8 cellular contexts compared by ENCODE assay signal in genomic region chr6:27688014-27688586, GRCh38.
DNase-seq lines count a peak whose midpoint lies in the region; ATAC-seq, FAIRE-seq and TF ChIP-seq lines count a peak whose summit lies in the region.

No MANE protein-coding gene starts in this region.

- no peaks in the 10 kb centered on the region for H3K4me1 ChIP-seq in iPS-15b (ENCODE audit: control insufficient read depth, insufficient read depth, low read length)
- no peaks in the 10 kb centered on the region for H3K4me1 ChIP-seq in skeletal muscle satellite cell (ENCODE audit: control insufficient read depth, insufficient read depth, low read length)

- no peak for FAIRE-seq in GM12891 (lab: Jason Lieb, UNC)

- H3K9ac ChIP-seq in iPS-15b (ENCODE audit: low read depth, low read length) (peak overlapping the region; percentile 55), skeletal muscle satellite cell (ENCODE audit: low read depth, low read length) (peak overlapping the region; percentile 66)

- H3K27me3 ChIP-seq in iPS-15b (ENCODE audit: control insufficient read depth, insufficient read depth, low read length) (no peaks in the 10 kb centered on the region), skeletal muscle satellite cell (ENCODE audit: control insufficient read depth, insufficient read depth, low read length) (no peaks in the 10 kb centered on the region)

- DNase-seq in GM12891 (ENCODE audit: insufficient read length, low spot score) (no peak), NCI-H2029 (lab: John Stamatoyannopoulos, UW) (peak; percentile 32), T-helper 22 cell (ENCODE audit: low read depth) (peak; percentile 71), astrocyte of the hippocampus (ENCODE audit: low read depth, low spot score) (peak; percentile 89), epidermal melanocyte (ENCODE audit: insufficient read length, low spot score) (no peak)

- peak overlapping the region; percentile 93 for H3K4me2 ChIP-seq in skeletal muscle satellite cell (ENCODE audit: low read length)

- peak; percentile 53 for ATAC-seq in HG02973 (IDR thresholded peaks at IDR 0.05; ENCODE audit: unreplicated experiment)

- peak overlapping the region; percentile 97 for H3K4me3 ChIP-seq in iPS-15b (ENCODE audit: low read depth, low read length)
- H3K4me3 ChIP-seq in skeletal muscle satellite cell (ENCODE audit: low read length) = peak overlapping the region; percentile 91

- no peak for TF ChIP-seq POLR2A in GM12891 (IDR thresholded peaks at IDR 0.05; ENCODE audit: low read depth, low read length)

- no peaks in the 10 kb centered on the region for H3K9me3 ChIP-seq in iPS-15b (ENCODE audit: control insufficient read depth, insufficient read depth, low read length)
- H3K9me3 ChIP-seq in skeletal muscle satellite cell (replicated peaks; ENCODE audit: low read length) = no peaks in the 10 kb centered on the region

- no peaks in the 10 kb centered on the region for H3K36me3 ChIP-seq in iPS-15b (ENCODE audit: control insufficient read depth, insufficient read depth, low read length)
- H3K36me3 ChIP-seq in skeletal muscle satellite cell (ENCODE audit: insufficient read depth, low read length) = no peaks in the 10 kb centered on the region

TF ChIP-seq in GM12891, 5 proteins besides CTCF, POLR2A, EP300 and RAD21:
- peak; percentile 65; the same call in 1 of the 2 replicates for TF ChIP-seq POU2F2 (IDR thresholded peaks at IDR 0.05; ENCODE audit: low read depth, low read length)
- no peak for TF ChIP-seq TAF1 (IDR thresholded peaks at IDR 0.05; ENCODE audit: low read depth, low read length)
TF ChIP-seq in GM12891: peak in this region for 1.

Comparison
In these comparisons a context has a peak if more than half of its experiments do, and no peak if none do; other contexts are left out.
1. DNase-seq: peak in NCI-H2029 (single experiment), T-helper 22 cell (single experiment) and astrocyte of the hippocampus (single experiment); none in GM12891 (single experiment) and epidermal melanocyte (single experiment).